ENCODE assay signal across 1 cellular context in genomic region chr5:87151547-87151946, GRCh38.
TF ChIP-seq lines count a peak whose summit lies in the region.

No MANE protein-coding gene starts in this region.

TF ChIP-seq in SK-N-SH, 30 proteins besides CTCF, POLR2A, EP300 and RAD21 (continued from another document):
- TF ChIP-seq REST (IDR thresholded peaks at IDR 0.05; ENCODE audit: low read depth, low read length) = no peak
- TF ChIP-seq SMC3 (IDR thresholded peaks at IDR 0.05; ENCODE audit: low read depth, low read length) = no peak
- TF ChIP-seq, protein P1, sequence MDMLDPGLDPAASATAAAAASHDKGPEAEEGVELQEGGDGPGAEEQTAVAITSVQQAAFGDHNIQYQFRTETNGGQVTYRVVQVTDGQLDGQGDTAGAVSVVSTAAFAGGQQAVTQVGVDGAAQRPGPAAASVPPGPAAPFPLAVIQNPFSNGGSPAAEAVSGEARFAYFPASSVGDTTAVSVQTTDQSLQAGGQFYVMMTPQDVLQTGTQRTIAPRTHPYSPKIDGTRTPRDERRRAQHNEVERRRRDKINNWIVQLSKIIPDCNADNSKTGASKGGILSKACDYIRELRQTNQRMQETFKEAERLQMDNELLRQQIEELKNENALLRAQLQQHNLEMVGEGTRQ (IDR thresholded peaks at IDR 0.05; ENCODE audit: borderline replicate concordance, low read depth, low read length) = no peak
- TF ChIP-seq, protein P2, sequence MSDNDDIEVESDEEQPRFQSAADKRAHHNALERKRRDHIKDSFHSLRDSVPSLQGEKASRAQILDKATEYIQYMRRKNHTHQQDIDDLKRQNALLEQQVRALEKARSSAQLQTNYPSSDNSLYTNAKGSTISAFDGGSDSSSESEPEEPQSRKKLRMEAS (IDR thresholded peaks at IDR 0.05; ENCODE audit: low read depth) = peak; percentile 64; the same call in 1 of the 2 replicates
- no peak for TF ChIP-seq CHD2 (IDR thresholded peaks at IDR 0.05; ENCODE audit: low read length, partially characterized antibody)
- peak; percentile 13; the same call in 1 of the 2 replicates for TF ChIP-seq TAF1 (IDR thresholded peaks at IDR 0.05; ENCODE audit: borderline replicate concordance, low read depth, low read length)
- TF ChIP-seq RXRA (IDR thresholded peaks at IDR 0.05; ENCODE audit: borderline replicate concordance, low read depth) = peak; percentile 97
- 0 out of 2 replicates have a peak, but pooled peaks have one; percentile 19 for TF ChIP-seq YY1 (IDR thresholded peaks at IDR 0.05; ENCODE audit: low read depth)
- TF ChIP-seq FOXJ3 (CRISPR knock-in tag; IDR thresholded peaks at IDR 0.05) = no peak
- TF ChIP-seq FOXM1 (IDR thresholded peaks at IDR 0.05; ENCODE audit: low read depth) = peak; percentile 96
- no peak for TF ChIP-seq GATA2 (CRISPR knock-in tag; IDR thresholded peaks at IDR 0.05)
- no peak for TF ChIP-seq RCOR1 (IDR thresholded peaks at IDR 0.05; ENCODE audit: low read length)
- no peak for TF ChIP-seq ELF1 (IDR thresholded peaks at IDR 0.05)
- TF ChIP-seq NFIC (IDR thresholded peaks at IDR 0.05; ENCODE audit: borderline replicate concordance) = peak; percentile 97
- TF ChIP-seq TCF12 (IDR thresholded peaks at IDR 0.05) = peak; percentile 96
